In the genomic region with DNA sequence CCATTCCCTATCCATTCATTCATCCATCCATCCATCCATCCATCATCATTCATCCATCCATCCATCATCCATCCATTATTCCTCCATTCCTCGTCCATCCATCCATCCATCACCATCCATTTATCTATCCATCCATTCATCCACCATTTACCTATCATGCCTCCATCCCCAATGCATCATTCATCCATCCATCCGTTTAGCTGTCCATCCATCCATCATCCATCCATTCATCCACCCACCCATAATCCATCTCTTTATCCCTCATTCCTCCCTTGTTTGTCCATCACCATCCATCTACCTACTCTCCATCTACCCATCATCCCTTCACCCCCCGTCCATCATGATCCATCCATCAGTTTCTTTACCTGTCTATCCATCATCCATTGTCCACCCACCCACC, we compare ENCODE assay signal across 21 cellular contexts.
"Had no signal": no experiment of that assay in that cellular context is flagged by ENCODE, and none has a peak within 500 bp of the region (broad histone marks: within the 10 kb centered on the region; RNA-seq: fewer than 3 reads in every experiment).

No MANE protein-coding gene starts in this region.

- H3K4me3 ChIP-seq: coronary artery, dorsolateral prefrontal cortex, esophagus muscularis mucosa, gastroesophageal sphincter, heart right ventricle, left lung, lower lobe of right lung, mucosa of descending colon had no signal

- H3K9me3 ChIP-seq: esophagus muscularis mucosa, gastroesophageal sphincter, heart right ventricle, left lung, lower lobe of right lung, mucosa of descending colon had no signal

- ATAC-seq: foreskin keratinocyte, gastroesophageal sphincter, heart right ventricle, left cardiac atrium, left lung, left ventricle myocardium superior, lower lobe of right lung, mucosa of descending colon had no signal

- H3K27me3 ChIP-seq: esophagus muscularis mucosa, foreskin keratinocyte, gastroesophageal sphincter, heart right ventricle, left lung had no signal

- FAIRE-seq: colon, frontal cortex, islet of Langerhans, keratinocyte had no signal

- H3K27ac ChIP-seq: coronary artery, dorsolateral prefrontal cortex, esophagus muscularis mucosa, foreskin keratinocyte, gastroesophageal sphincter, heart right ventricle, left lung, lower lobe of right lung had no signal

- DNase-seq: dermis blood vessel endothelial cell; effector CD4-positive, alpha-beta T cell; effector memory CD4-positive, alpha-beta T cell; foreskin keratinocyte; head of caudate nucleus; heart right ventricle; hippocampal formation; lower lobe of right lung; mesenchymal stem cell had no signal
